Comparison of ENCODE assay signal across 20 cellular contexts in genomic region chr12:82027612-82028011, GRCh38.
DNase-seq lines count a peak whose midpoint lies in the region; ATAC-seq and FAIRE-seq lines count a peak whose summit lies in the region.
"Had no signal": no experiment of that assay in that cellular context is flagged by ENCODE, and none has a peak within 500 bp of the region (broad histone marks: within the 10 kb centered on the region; RNA-seq: fewer than 3 reads in every experiment).

No MANE protein-coding gene starts in this region.

- DNase-seq in NOMO-1 (lab: John Stamatoyannopoulos, UW; ENCODE audit: unreplicated experiment in 2 of 2) = peak; percentile 45 to 80
- DNase-seq in NOMO-1 treated with dmso at 0.1 percent for 144 hours (lab: John Stamatoyannopoulos, UW; ENCODE audit: unreplicated experiment) = no peak
- DNase-seq in MV-4-11 (lab: John Stamatoyannopoulos, UW) = peak; percentile 66
- no peak for DNase-seq in NCI-H2107 (lab: John Stamatoyannopoulos, UW)
- no peak for DNase-seq in frontal cortex (ENCODE audit: low spot score in 2 of 2)
- no peak for DNase-seq in NCI-H1105 treated with DMSO at 0.1 percent for 48 hours (lab: John Stamatoyannopoulos, UW)
- DNase-seq in T-helper 17 cell = no peak
- DNase-seq: DMS 273 treated with DMSO at 0.1 percent for 48 hours, DND-41, GDM1, HCEC 1CT, NCI-H1105, NCI-H1694, NCI-H2081 treated with DMSO at 0.1 percent for 48 hours, NCI-H510A, NCI-H748 treated with DMSO at 0.1 percent for 48 hours, SJCRH30 had no signal

- no peaks in the 10 kb centered on the region for H3K4me1 Mint-ChIP-seq in T-helper 17 cell
- H3K4me1 Mint-ChIP-seq: GM23338 had no signal

- no peak overlapping the region for H3K4me3 Mint-ChIP-seq in T-helper 17 cell
- H3K4me3 Mint-ChIP-seq: GM23338 had no signal

- no peaks in the 10 kb centered on the region for H3K36me3 Mint-ChIP-seq in T-helper 17 cell (ENCODE audit: low read depth)

- no peak for FAIRE-seq in frontal cortex (lab: Jason Lieb, UNC)

- no peaks in the 10 kb centered on the region for H3K9me3 ChIP-seq in T-helper 17 cell (ENCODE audit: control insufficient read depth, low read length, poor library complexity, severe bottlenecking)
- H3K9me3 ChIP-seq: SJCRH30 had no signal

- H3K27me3 Mint-ChIP-seq in T-helper 17 cell = no peaks in the 10 kb centered on the region

- peak; percentile 67 for ATAC-seq in HG03432 (IDR thresholded peaks at IDR 0.05; ENCODE audit: unreplicated experiment)
- no peak for ATAC-seq in T-helper 17 cell
- ATAC-seq: GM23338, Panc1 had no signal

- no peak overlapping the region for H3K27ac Mint-ChIP-seq in T-helper 17 cell
- H3K27ac Mint-ChIP-seq: GM23338 had no signal

Comparison
In these comparisons a context has a peak if more than half of its experiments do, and no peak if none do; other contexts are left out.
1. DNase-seq: peak in NOMO-1 (2 of 2) and MV-4-11 (single experiment); none in NOMO-1 treated with dmso at 0.1 percent for 144 hours (single experiment), NCI-H2107 (single experiment), frontal cortex (0 of 2), NCI-H1105 treated with DMSO at 0.1 percent for 48 hours (single experiment) and T-helper 17 cell (0 of 3).